ENCODE assay signal across 11 cellular contexts in genomic region chr10:132451506-132452215, GRCh38. TPM values are rescaled to one million over a fixed set of nuclear protein-coding genes. Genes with fewer than 3 reads are reported as not detected.
DNase-seq lines count a peak whose midpoint lies in the region; ATAC-seq and TF ChIP-seq lines count a peak whose summit lies in the region.
"Had no signal": no experiment of that assay in that cellular context is flagged by ENCODE, and none has a peak within 500 bp of the region (broad histone marks: within the 10 kb centered on the region; RNA-seq: fewer than 3 reads in every experiment).

No MANE protein-coding gene starts in this region.

- H3K36me3 ChIP-seq in BE2C (no peaks in the 10 kb centered on the region), mammary epithelial cell (ENCODE audit: insufficient read depth, low read length) (no peaks in the 10 kb centered on the region), mucosa of descending colon (ENCODE audit: low read depth) (no peaks in the 10 kb centered on the region)
- H3K36me3 ChIP-seq: brain microvascular endothelial cell had no signal

- H3K4me2 ChIP-seq in mammary epithelial cell (ENCODE audit: insufficient read depth, low read depth, low read length): no peak overlapping the region

- no peak overlapping the region for H3K9ac ChIP-seq in mammary epithelial cell (ENCODE audit: insufficient read depth, low read length)

- no peaks in the 10 kb centered on the region for H3K27me3 Mint-ChIP-seq in CD4-positive, alpha-beta T cell

- H3K4me3 ChIP-seq in BE2C (ENCODE audit: low read depth, low read length) (no peak overlapping the region), mammary epithelial cell (replicated peaks in 1 of 3; ENCODE audit: insufficient read depth in 1 of 3, low read depth in 2 of 3, low read length in 3 of 3) (no peak overlapping the region), mucosa of descending colon (no peak overlapping the region)

- CTCF ChIA-PET in CD4-positive, alpha-beta T cell (lab: Charles Lee): interaction anchor here (1.8 kb wide), 1 partner anchor 8 kb away, joined by 10 read pairs; no protein-coding TSS in a partner anchor
- CTCF ChIA-PET in mammary epithelial cell (lab: Charles Lee; ENCODE audit: low non-redundant PET): no interaction called here

- dilution Hi-C loops in mammary epithelial cell (cut with HindIII; ENCODE audit: low sequenced_read_pairs): no loop called here

- peak overlapping the region; percentile 89 for H3K27ac Mint-ChIP-seq in CD4-positive, alpha-beta T cell
- H3K27ac Mint-ChIP-seq: activated T-cell treated with anti-CD3 and anti-CD28 coated beads, Interleukin-2, amount 50 U/mL, for 72 hours had no signal

- ATAC-seq in CD4-positive, alpha-beta T cell (ENCODE audit: poor library complexity): no peak
- ATAC-seq in mucosa of descending colon (no peak), HG02840 (IDR thresholded peaks at IDR 0.05; ENCODE audit: low FRiP score, unreplicated experiment) (no peak)
- ATAC-seq: stimulated activated naive CD8-positive, alpha-beta T cell treated with anti-CD3 and anti-CD28 coated beads, Interleukin-15, Interleukin-2, amounts not matched to agents 100 U/mL and 50 U/mL, for 24 hours had no signal

- peak overlapping the region; percentile 79 for H3K27ac ChIP-seq in CD4-positive, alpha-beta T cell (ENCODE audit: low read depth, low read length)
- no peak overlapping the region for H3K27ac ChIP-seq in mammary epithelial cell (ENCODE audit: insufficient read depth, low read depth, low read length)
- H3K27ac ChIP-seq: brain microvascular endothelial cell had no signal

- H3K27me3 ChIP-seq in BE2C (no peaks in the 10 kb centered on the region), mammary epithelial cell (ENCODE audit: insufficient read depth, low read length) (no peaks in the 10 kb centered on the region)
- H3K27me3 ChIP-seq in CD4-positive, alpha-beta T cell (ENCODE audit: control insufficient read depth, insufficient read depth, low read length): no peaks in the 10 kb centered on the region
- H3K27me3 ChIP-seq: brain microvascular endothelial cell had no signal

- peak overlapping the region; percentile 34 for H3K4me3 Mint-ChIP-seq in CD4-positive, alpha-beta T cell

- H4K20me1 ChIP-seq in mammary epithelial cell (ENCODE audit: insufficient read depth, low read length): no peaks in the 10 kb centered on the region

- H2AFZ ChIP-seq in mammary epithelial cell (ENCODE audit: low read depth, low read length): no peak overlapping the region

- in situ Hi-C loops in mammary epithelial cell (cut with MboI; ENCODE audit: low sequenced_read_pairs in 2 of 2): loop anchor here in 1 of 2 donors (5.0 to 10.0 kb wide), 2 partner anchors 59 to 227 kb away; no protein-coding TSS in a partner anchor

- H3K79me2 ChIP-seq in mammary epithelial cell (ENCODE audit: insufficient read depth, low read length): no peaks in the 10 kb centered on the region

- intact Hi-C loops in CD4-positive, alpha-beta T cell (cut with DNase I, micrococcal nuclease): loop anchor here (2.0 to 10.0 kb wide), 6 partner anchors 55 to 549 kb away; partner anchors contain the start of genes INPP5A (in 2 of the 2), PPP2R2D (in 1 of the 2) and PWWP2B (in 1 of the 2)
- intact Hi-C loops in mammary epithelial cell (cut with micrococcal nuclease) (loop anchor here (2.0 kb wide), 1 partner anchor 55 kb away; the partner anchor contains the start of gene PWWP2B), mucosa of descending colon (cut with DNase I, micrococcal nuclease) (loop anchor here in 1 of 2 donors (5.0 to 10.0 kb wide), 2 partner anchors 64 to 227 kb away; no protein-coding TSS in a partner anchor)

- H3K4me1 ChIP-seq in BE2C: peaks cover 10% of the 10 kb centered on the region; the same call in 1 of the 2 replicates
- H3K4me1 ChIP-seq in mammary epithelial cell (ENCODE audit: insufficient read depth, low read length): peaks cover 28% of the 10 kb centered on the region
- peaks cover 57% of the 10 kb centered on the region for H3K4me1 ChIP-seq in mucosa of descending colon (ENCODE audit: low read depth)

- no peaks in the 10 kb centered on the region for H3K36me3 Mint-ChIP-seq in CD4-positive, alpha-beta T cell (ENCODE audit: low read depth)

- WGBS in mammary epithelial cell (ENCODE audit: low coverage, missing lambda C conversion rate): 94% methylated on average over 15 of the region's 18 CpGs

- TF ChIP-seq CTCF in BE2C (IDR thresholded peaks at IDR 0.05; ENCODE audit: low read depth, low read length) (no peak), mammary epithelial cell (conservative IDR thresholded peaks at IDR 0.05 in 1 of 2, IDR thresholded peaks at IDR 0.05 in 1 of 2; ENCODE audit: extremely low read depth in 1 of 2, insufficient read depth in 1 of 2, low read depth in 1 of 2, low read length in 2 of 2) (no peak), mucosa of descending colon (IDR thresholded peaks at IDR 0.05) (no peak)
- TF ChIP-seq CTCF in CD4-positive, alpha-beta T cell (IDR thresholded peaks at IDR 0.05): no peak

- peak; percentile 16 for DNase-seq in BE2C
- DNase-seq in CD4-positive, alpha-beta T cell: no peak
- DNase-seq in mammary epithelial cell: peak; percentile 32
- peak; percentile 69 to 80 (median 80) for DNase-seq in mucosa of descending colon
- DNase-seq in NCI-H1105 (lab: John Stamatoyannopoulos, UW): no peak
- DNase-seq in NCI-H2171 (lab: John Stamatoyannopoulos, UW): no peak
- DNase-seq: brain microvascular endothelial cell; stimulated activated CD4-positive, alpha-beta T cell treated with anti-CD3 and anti-CD28 coated beads, Interleukin-1b, Interleukin-23, amount 100 ng/mL, for 48 hours; stimulated activated naive CD8-positive, alpha-beta T cell treated with anti-CD3 and anti-CD28 coated beads, Interleukin-15, Interleukin-2, amounts not matched to agents 100 U/mL and 50 U/mL, for 24 hours had no signal

- H3K9me3 ChIP-seq in BE2C: no peaks in the 10 kb centered on the region
- H3K9me3 ChIP-seq in CD4-positive, alpha-beta T cell (ENCODE audit: control insufficient read depth, low read length): no peaks in the 10 kb centered on the region
- no peaks in the 10 kb centered on the region for H3K9me3 ChIP-seq in mammary epithelial cell (replicated peaks; ENCODE audit: insufficient read depth, low read length)
- no peaks in the 10 kb centered on the region for H3K9me3 ChIP-seq in mucosa of descending colon

- no peaks in the 10 kb centered on the region for H3K9me3 Mint-ChIP-seq in CD4-positive, alpha-beta T cell
- H3K9me3 Mint-ChIP-seq: activated T-cell treated with anti-CD3 and anti-CD28 coated beads, Interleukin-2, amount 50 U/mL, for 72 hours had no signal

- H3K4me1 Mint-ChIP-seq in CD4-positive, alpha-beta T cell (ENCODE audit: low read depth): peaks cover 43% of the 10 kb centered on the region

- no TSS peak for BruUV-seq in mammary epithelial cell (replicated peaks; lab: Mats Ljungman, UMichigan)

- POLR2A ChIA-PET in CD4-positive, alpha-beta T cell (lab: Charles Lee): interaction anchor here (0.7 to 1.7 kb wide), 2 partner anchors 14 to 54 kb away, joined by 3 to 7 read pairs; partner anchors contain the start of gene PWWP2B

RNA-seq across cellular contexts. Expression of gene PWWP2B, which starts 54.7 kb away (rescaled TPM):
- polyA plus RNA-seq in BE2C (2012; ENCODE audit: insufficient read depth, insufficient read length, low read depth): 52.5 TPM
- 10 to 100 TPM; 19.2 to 19.6 TPM for total RNA-seq in CD4-positive, alpha-beta T cell
- total RNA-seq in mammary epithelial cell (10 to 100 TPM; 10.7 to 12.3 TPM), mucosa of descending colon (10 to 100 TPM; 37.7 to 55.6 (median 41.7) TPM)
- polyA plus RNA-seq in mammary epithelial cell: 4.3 TPM
- 2.8 TPM for polyA minus RNA-seq in mammary epithelial cell

Comparison
In these comparisons a context has a peak if more than half of its experiments do, and no peak if none do; other contexts are left out.
1. DNase-seq: peak in BE2C (single experiment), mammary epithelial cell (single experiment) and mucosa of descending colon (3 of 3); none in CD4-positive, alpha-beta T cell (0 of 10), NCI-H1105 (single experiment) and NCI-H2171 (single experiment).